Comparison of ENCODE assay signal across 8 cellular contexts in genomic region chr10:123132576-123133477, GRCh38. TPM values are rescaled to one million over a fixed set of nuclear protein-coding genes. Genes with fewer than 3 reads are reported as not detected.
DNase-seq lines count a peak whose midpoint lies in the region; ATAC-seq and TF ChIP-seq lines count a peak whose summit lies in the region.

No MANE protein-coding gene starts in this region.

- H3K36me3 ChIP-seq in DND-41 (ENCODE audit: insufficient read depth, low read length) (no peaks in the 10 kb centered on the region), mesendoderm (ENCODE audit: control insufficient read depth, insufficient read depth, low read length) (no peaks in the 10 kb centered on the region)

- DNase-seq in DND-41: peak; percentile 71
- DNase-seq in HFF-Myc (ENCODE audit: extremely low read depth, low read depth): peak; percentile 67
- DNase-seq in NCI-H69 (lab: John Stamatoyannopoulos, UW): peak; percentile 74
- peak; percentile 93 for DNase-seq in activated CD8-positive, alpha-beta T cell treated with anti-CD3 and anti-CD28 coated beads for 36 hours
- peak; percentile 85 to 87 (median 86) for DNase-seq in effector memory CD8-positive, alpha-beta T cell
- peak; percentile 95 for DNase-seq in mesendoderm
- peak; percentile 67 for DNase-seq in stimulated activated CD8-positive, alpha-beta memory T cell treated with anti-CD3 and anti-CD28 coated beads, Interleukin-12 subunit alpha, Interleukin-12 subunit beta, amount 100 ng/mL, for 4 hours (ENCODE audit: low read depth)

- peaks cover 26% of the 10 kb centered on the region for H3K4me1 Mint-ChIP-seq in activated CD8-positive, alpha-beta T cell treated with anti-CD3 and anti-CD28 coated beads for 36 hours (ENCODE audit: low read depth)
- peaks cover 19 to 23% of the 10 kb centered on the region in 2 donors for H3K4me1 Mint-ChIP-seq in effector memory CD8-positive, alpha-beta T cell (ENCODE audit: low read depth in 2 of 2)

- H2BK120ac ChIP-seq in mesendoderm (ENCODE audit: low read depth, low read length): no peak overlapping the region

- no peak overlapping the region for H2BK15ac ChIP-seq in mesendoderm (replicated peaks; ENCODE audit: low read depth)

- H3K4me3 ChIP-seq in DND-41 (ENCODE audit: low read depth in 1 of 2, low read length in 2 of 2) (no peak overlapping the region), HFF-Myc (replicated peaks; ENCODE audit: low read depth, low read length) (peak overlapping the region; percentile 18; the same call in 1 of the 2 replicates), mesendoderm (ENCODE audit: low read length) (peak overlapping the region; percentile 30)

- no peak overlapping the region for H2AK5ac ChIP-seq in mesendoderm (ENCODE audit: low read length)

- no CpG with 5 or more reads among the region's 48 CpGs for WGBS in mesendoderm (ENCODE audit: extremely low coverage, insufficient coverage, low lambda C conversion rate)

- no peak overlapping the region for H3K18ac ChIP-seq in mesendoderm (ENCODE audit: low read length)

- POLR2A ChIA-PET in activated CD8-positive, alpha-beta T cell treated with anti-CD3 and anti-CD28 coated beads for 36 hours (lab: Charles Lee): interaction anchor here (0.6 to 2.4 kb wide), 3 partner anchors 18 to 21 kb away, joined by 4 to 9 read pairs (median 5); partner anchors contain the start of gene BUB3

- H3K27me3 Mint-ChIP-seq in activated CD8-positive, alpha-beta T cell treated with anti-CD3 and anti-CD28 coated beads for 36 hours: peaks cover 74% of the 10 kb centered on the region
- H3K27me3 Mint-ChIP-seq in effector memory CD8-positive, alpha-beta T cell: peaks cover 72 to 82% of the 10 kb centered on the region in 2 donors

- H3K4me2 ChIP-seq in DND-41 (ENCODE audit: insufficient read depth, low read length): no peak overlapping the region
- peak overlapping the region; percentile 91 for H3K4me2 ChIP-seq in mesendoderm (ENCODE audit: low read length)

- H3K9me3 Mint-ChIP-seq in activated CD8-positive, alpha-beta T cell treated with anti-CD3 and anti-CD28 coated beads for 36 hours: no peaks in the 10 kb centered on the region
- H3K9me3 Mint-ChIP-seq in effector memory CD8-positive, alpha-beta T cell: no peaks in the 10 kb centered on the region

- H3K27ac Mint-ChIP-seq in activated CD8-positive, alpha-beta T cell treated with anti-CD3 and anti-CD28 coated beads for 36 hours: no peak overlapping the region
- no peak overlapping the region for H3K27ac Mint-ChIP-seq in effector memory CD8-positive, alpha-beta T cell

- no peak overlapping the region for H3K4ac ChIP-seq in mesendoderm (ENCODE audit: low read depth, low read length)

- no peak overlapping the region for H4K5ac ChIP-seq in mesendoderm (ENCODE audit: low read length)

- H3K79me1 ChIP-seq in mesendoderm (ENCODE audit: low read length): no peaks in the 10 kb centered on the region

- H3K4me1 ChIP-seq in DND-41 (ENCODE audit: insufficient read depth, low read length): no peaks in the 10 kb centered on the region
- peaks cover 7% of the 10 kb centered on the region for H3K4me1 ChIP-seq in mesendoderm (ENCODE audit: control insufficient read depth, low read depth, low read length)

- intact Hi-C loops in activated CD8-positive, alpha-beta T cell treated with anti-CD3 and anti-CD28 coated beads for 36 hours (cut with micrococcal nuclease): loop anchor here (2.0 to 5.0 kb wide), 2 partner anchors 244 to 426 kb away; no protein-coding TSS in a partner anchor

- CTCF ChIA-PET in activated CD8-positive, alpha-beta T cell treated with anti-CD3 and anti-CD28 coated beads for 36 hours (lab: Charles Lee): interaction anchor here (0.5 to 2.4 kb wide), 21 partner anchors 10 to 428 kb away, joined by 3 to 16 read pairs (median 7); partner anchors contain the start of gene BUB3

- H3K27ac ChIP-seq in DND-41 (ENCODE audit: low read length) (no peak overlapping the region), mesendoderm (ENCODE audit: low read depth, low read length) (no peak overlapping the region)

- H3K79me2 ChIP-seq in DND-41 (ENCODE audit: insufficient read depth, low read length) (no peaks in the 10 kb centered on the region), mesendoderm (ENCODE audit: control insufficient read depth, insufficient read depth, low read length) (no peaks in the 10 kb centered on the region)

- no peak overlapping the region for H2AFZ ChIP-seq in DND-41 (ENCODE audit: low read depth, low read length)

- no peak overlapping the region for H3K23ac ChIP-seq in mesendoderm (ENCODE audit: low read length)

- H3K27me3 ChIP-seq in DND-41 (ENCODE audit: insufficient read depth, low read length, poor library complexity) (peaks cover 5% of the 10 kb centered on the region), mesendoderm (ENCODE audit: insufficient read depth, low read length, poor library complexity) (peaks cover 29% of the 10 kb centered on the region)

- H3K36me3 Mint-ChIP-seq in activated CD8-positive, alpha-beta T cell treated with anti-CD3 and anti-CD28 coated beads for 36 hours (ENCODE audit: low read depth): no peaks in the 10 kb centered on the region
- peaks cover 12% of the 10 kb centered on the region for H3K36me3 Mint-ChIP-seq in effector memory CD8-positive, alpha-beta T cell (ENCODE audit: insufficient read depth)

- no peak overlapping the region for H4K8ac ChIP-seq in mesendoderm (ENCODE audit: low read depth, low read length)

- no peak overlapping the region for H2BK5ac ChIP-seq in mesendoderm (ENCODE audit: low read length)

- peak overlapping the region; percentile 47 for H3K4me3 Mint-ChIP-seq in activated CD8-positive, alpha-beta T cell treated with anti-CD3 and anti-CD28 coated beads for 36 hours
- H3K4me3 Mint-ChIP-seq in effector memory CD8-positive, alpha-beta T cell: peak overlapping the region; percentile 56 to 69

- peak overlapping the region; percentile 80 for H3K56ac ChIP-seq in mesendoderm (ENCODE audit: low read length)

- ATAC-seq in DND-41 (ENCODE audit: insufficient read depth, low read depth) (peak; percentile 84), HG02623 (IDR thresholded peaks at IDR 0.05; ENCODE audit: unreplicated experiment) (no peak)
- ATAC-seq in activated CD8-positive, alpha-beta T cell treated with anti-CD3 and anti-CD28 coated beads for 36 hours: peak; percentile 64
- peak; percentile 75 for ATAC-seq in effector memory CD8-positive, alpha-beta T cell (replicated peaks)

- H3K9ac ChIP-seq in DND-41 (ENCODE audit: low read depth, low read length): no peak overlapping the region
- peak overlapping the region; percentile 63 for H3K9ac ChIP-seq in mesendoderm (ENCODE audit: low read length)

- TF ChIP-seq CTCF in DND-41 (IDR thresholded peaks at IDR 0.05; ENCODE audit: borderline replicate concordance, extremely low read depth, low read length, poor library complexity, severe bottlenecking): peak; percentile 81
- TF ChIP-seq CTCF in HFF-Myc (IDR thresholded peaks at IDR 0.05; ENCODE audit: low read depth, low read length, missing control alignments): peak; percentile 92
- TF ChIP-seq CTCF in activated CD8-positive, alpha-beta T cell treated with anti-CD3 and anti-CD28 coated beads for 36 hours (IDR thresholded peaks at IDR 0.05): peak; percentile 91

- H3K9me3 ChIP-seq in DND-41 (ENCODE audit: insufficient read depth, low read length, severe bottlenecking): no peaks in the 10 kb centered on the region

- 0 out of 2 replicates have a peak, but pooled peaks cover 3% of the 10 kb centered on the region for H4K20me1 ChIP-seq in DND-41 (ENCODE audit: insufficient read depth, low read length)

RNA-seq across cellular contexts. Expression of gene HMX3, which starts 2.9 kb away (rescaled TPM):
- total RNA-seq in activated CD8-positive, alpha-beta T cell treated with anti-CD3 and anti-CD28 coated beads for 36 hours: under 1 TPM; 0.45 to 0.69 TPM
- polyA plus RNA-seq in mesendoderm (2013, experiment 1 of 2): 0.22 TPM
- polyA plus RNA-seq in mesendoderm (2013, experiment 2 of 2): 0.15 TPM

RNA-seq across cellular contexts. Expression of gene HMX2, which starts 15.1 kb away (rescaled TPM):
- total RNA-seq in activated CD8-positive, alpha-beta T cell treated with anti-CD3 and anti-CD28 coated beads for 36 hours: under 1 TPM; 0.43 to 0.90 TPM
- 0.24 TPM for polyA plus RNA-seq in mesendoderm (2013, experiment 1 of 2)
- polyA plus RNA-seq in mesendoderm (2013, experiment 2 of 2): 0.24 TPM

RNA-seq across cellular contexts. Expression of gene BUB3, which starts 21.4 kb away (rescaled TPM):
- total RNA-seq in activated CD8-positive, alpha-beta T cell treated with anti-CD3 and anti-CD28 coated beads for 36 hours: 100 to 1,000 TPM; 256 to 273 TPM
- 114 TPM for polyA plus RNA-seq in mesendoderm (2013, experiment 1 of 2)
- polyA plus RNA-seq in mesendoderm (2013, experiment 2 of 2): 115 TPM

Comparison
In these comparisons a context has a peak if more than half of its experiments do, and no peak if none do; other contexts are left out.
1. H3K4me3 ChIP-seq: peak in HFF-Myc (single experiment) and mesendoderm (single experiment); none in DND-41 (0 of 2).
2. Peak in every context shown above with its lines, with median percentiles within 50 percentile points of each other: DNase-seq and CTCF ChIP-seq.